In the genomic region with DNA sequence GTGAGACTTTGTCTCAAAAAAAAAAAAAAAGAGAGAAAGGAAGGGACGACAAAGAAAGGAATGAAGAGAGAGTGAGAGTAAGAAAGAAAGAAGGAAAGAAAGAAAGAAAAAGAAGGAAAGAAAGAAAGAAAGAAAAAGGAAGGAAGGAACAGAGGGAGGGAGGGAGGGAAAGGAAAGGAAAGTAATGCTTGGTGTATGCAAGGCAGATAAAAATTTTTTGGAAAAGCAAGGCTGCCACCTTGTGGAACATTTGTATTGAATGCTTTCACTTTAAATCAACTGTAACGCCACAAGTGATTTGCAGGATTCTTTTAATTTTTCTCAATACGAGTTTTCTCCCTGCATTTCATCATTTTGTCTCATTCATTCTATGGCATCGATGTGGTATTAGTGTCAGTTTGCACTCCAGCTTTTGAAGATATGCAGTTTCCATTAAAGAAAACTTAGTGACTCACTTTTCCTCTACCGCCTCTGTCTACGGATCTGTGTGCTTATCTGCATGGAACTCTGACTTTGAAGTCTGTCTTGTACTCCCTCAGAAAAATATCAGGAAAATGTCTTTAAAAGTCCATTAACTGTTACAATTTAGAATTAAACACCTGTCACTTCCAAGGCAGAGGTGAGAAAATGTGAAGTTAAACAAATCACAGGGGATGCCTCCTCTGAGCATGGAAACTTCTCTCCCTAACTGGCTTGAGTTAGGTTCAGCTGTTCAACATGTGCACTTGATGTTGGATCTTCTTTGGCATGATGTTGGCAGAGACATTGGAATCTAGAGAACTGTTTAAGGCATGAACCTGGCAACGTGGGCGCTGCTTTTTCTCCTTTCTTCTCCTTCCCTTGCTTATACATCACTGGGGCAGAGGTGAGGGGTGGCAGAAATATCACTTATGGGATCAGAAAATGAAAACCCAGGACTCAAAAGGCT, we compare ENCODE assay signal across 8 cellular contexts. TPM values are rescaled to one million over a fixed set of nuclear protein-coding genes. Genes with fewer than 3 reads are reported as not detected.
DNase-seq lines count a peak whose midpoint lies in the region; ATAC-seq, FAIRE-seq and TF ChIP-seq lines count a peak whose summit lies in the region.

No MANE protein-coding gene starts in this region.

- H3K36me3 ChIP-seq in HepG2 (replicated peaks in 1 of 2; ENCODE audit: control insufficient read depth in 1 of 2, insufficient read depth in 2 of 2, low read length in 2 of 2), result no peaks in the 10 kb centered on the region

- peak overlapping the region; percentile 56 for H3K4me2 ChIP-seq in HepG2 (ENCODE audit: low read depth, low read length)

- in situ Hi-C loops in HepG2 (cut with HindIII; ENCODE audit: extremely low pct_ligation_motif_present, low pct_unique_long_range_greater_than_20kb), result loop anchor here (5.0 kb wide), 2 partner anchors 137 to 182 kb away; no protein-coding TSS in a partner anchor

- no peak for TF ChIP-seq EP300 in HepG2 (IDR thresholded peaks at IDR 0.05; ENCODE audit: low read depth in 2 of 2, low read length in 2 of 2)
- TF ChIP-seq EP300 in HepG2 (CRISPR knock-in tag; IDR thresholded peaks at IDR 0.05; ENCODE audit: borderline replicate concordance), result no peak

- H3K9me3 ChIP-seq in HepG2 (ENCODE audit: low read length), result no peaks in the 10 kb centered on the region

- H3K27me3 Mint-ChIP-seq in T-helper 2 cell treated with Interferon-gamma antibody and Interleukin-4, amounts not matched to agents 5 μg/mL and 100 μg/mL, for 36 hours (ENCODE audit: low read depth), result peaks cover 5% of the 10 kb centered on the region
- peaks cover 13% of the 10 kb centered on the region for H3K27me3 Mint-ChIP-seq in stimulated activated naive CD8-positive, alpha-beta T cell treated with anti-CD3 and anti-CD28 coated beads, Interleukin-15, Interleukin-2, amounts not matched to agents 100 ng/mL and 50 ng/mL, for 24 hours

- CTCF ChIA-PET in HepG2 (lab: Yijun Ruan, JAX; ENCODE audit: low intra/inter-chr PET ratio, low total read pairs), result interaction anchor here (1.3 to 2.2 kb wide), 4 partner anchors 141 to 369 kb away, joined by 3 to 22 read pairs (median 6); no protein-coding TSS in a partner anchor

- WGBS in HepG2 (ENCODE audit: low lambda C conversion rate), result 3% methylated on average over 8 of the region's 8 CpGs

- H3K79me2 ChIP-seq in HepG2 (ENCODE audit: insufficient read depth, low read length), result no peaks in the 10 kb centered on the region

- peak; percentile 85 for FAIRE-seq in HepG2 (lab: Jason Lieb, UNC)

- no peaks in the 10 kb centered on the region for H3K36me3 Mint-ChIP-seq in T-helper 2 cell treated with Interferon-gamma antibody and Interleukin-4, amounts not matched to agents 5 μg/mL and 100 μg/mL, for 36 hours (ENCODE audit: low read depth)
- no peaks in the 10 kb centered on the region for H3K36me3 Mint-ChIP-seq in stimulated activated naive CD8-positive, alpha-beta T cell treated with anti-CD3 and anti-CD28 coated beads, Interleukin-15, Interleukin-2, amounts not matched to agents 100 ng/mL and 50 ng/mL, for 24 hours (ENCODE audit: low read depth)

- peak overlapping the region; percentile 22 for H3K27ac Mint-ChIP-seq in T-helper 2 cell treated with Interferon-gamma antibody and Interleukin-4, amounts not matched to agents 5 μg/mL and 100 μg/mL, for 36 hours
- no peak overlapping the region for H3K27ac Mint-ChIP-seq in stimulated activated naive CD8-positive, alpha-beta T cell treated with anti-CD3 and anti-CD28 coated beads, Interleukin-15, Interleukin-2, amounts not matched to agents 100 ng/mL and 50 ng/mL, for 24 hours

- TF ChIP-seq POLR2A in HepG2 (IDR thresholded peaks at IDR 0.05; ENCODE audit: insufficient read depth in 1 of 2, low read depth in 2 of 2, low read length in 2 of 2), result no peak

- DNase-seq in AG08396 (ENCODE audit: low spot score) (peak; percentile 41), NCI-H1694 (lab: John Stamatoyannopoulos, UW) (peak; percentile 72), coronary artery (ENCODE audit: low spot score) (no peak), HepG2 (ENCODE audit: low spot score) (peak; percentile 72)
- DNase-seq in T-helper 2 cell treated with Interferon-gamma antibody and Interleukin-4, amounts not matched to agents 5 μg/mL and 100 μg/mL, for 36 hours (ENCODE audit: low spot score), result no peak

- TF ChIP-seq CTCF in GM12875 (IDR thresholded peaks at IDR 0.05; ENCODE audit: borderline replicate concordance, insufficient read depth, low read depth, low read length), result peak; percentile 23; the same call in 1 of the 2 replicates
- peak; percentile 49 for TF ChIP-seq CTCF in coronary artery (IDR thresholded peaks at IDR 0.05)
- TF ChIP-seq CTCF in HepG2 (CRISPR knock-in tag; IDR thresholded peaks at IDR 0.05), result peak; percentile 72

- H3K9ac ChIP-seq in HepG2 (ENCODE audit: insufficient read depth, low read depth, low read length), result 0 out of 2 replicates have a peak overlapping the region, but pooled peaks have one; percentile 2

- H3K9me3 Mint-ChIP-seq in T-helper 2 cell treated with Interferon-gamma antibody and Interleukin-4, amounts not matched to agents 5 μg/mL and 100 μg/mL, for 36 hours, result no peaks in the 10 kb centered on the region
- no peaks in the 10 kb centered on the region for H3K9me3 Mint-ChIP-seq in stimulated activated naive CD8-positive, alpha-beta T cell treated with anti-CD3 and anti-CD28 coated beads, Interleukin-15, Interleukin-2, amounts not matched to agents 100 ng/mL and 50 ng/mL, for 24 hours

- peak overlapping the region; percentile 23 for H3K4me3 Mint-ChIP-seq in T-helper 2 cell treated with Interferon-gamma antibody and Interleukin-4, amounts not matched to agents 5 μg/mL and 100 μg/mL, for 36 hours
- peak overlapping the region; percentile 21 for H3K4me3 Mint-ChIP-seq in stimulated activated naive CD8-positive, alpha-beta T cell treated with anti-CD3 and anti-CD28 coated beads, Interleukin-15, Interleukin-2, amounts not matched to agents 100 ng/mL and 50 ng/mL, for 24 hours

- no peaks in the 10 kb centered on the region for H4K20me1 ChIP-seq in HepG2 (ENCODE audit: insufficient read depth, low read length)

- intact Hi-C loops in HepG2 (cut with micrococcal nuclease; ENCODE audit: unreplicated experiment), result loop anchor here (1.0 to 5.0 kb wide), 6 partner anchors 77 to 456 kb away; no protein-coding TSS in a partner anchor

- no peaks in the 10 kb centered on the region for H3K27me3 ChIP-seq in HepG2 (ENCODE audit: control insufficient read depth in 1 of 2, insufficient read depth in 2 of 2, low read length in 2 of 2)

- peaks cover 8% of the 10 kb centered on the region for H3K4me1 Mint-ChIP-seq in T-helper 2 cell treated with Interferon-gamma antibody and Interleukin-4, amounts not matched to agents 5 μg/mL and 100 μg/mL, for 36 hours (ENCODE audit: low read depth)
- peaks cover 10% of the 10 kb centered on the region for H3K4me1 Mint-ChIP-seq in stimulated activated naive CD8-positive, alpha-beta T cell treated with anti-CD3 and anti-CD28 coated beads, Interleukin-15, Interleukin-2, amounts not matched to agents 100 ng/mL and 50 ng/mL, for 24 hours (ENCODE audit: low read depth)

- ATAC-seq in HepG2 (peak; percentile 69), HG03460 (IDR thresholded peaks at IDR 0.05; ENCODE audit: unreplicated experiment) (no peak)

- peaks cover 26% of the 10 kb centered on the region; the same call in 1 of the 2 replicates for H3K4me1 ChIP-seq in HepG2 (ENCODE audit: insufficient read depth, low read length)

- POLR2A ChIA-PET in HepG2 (lab: Yijun Ruan, JAX), result no interaction called here

- H2AFZ ChIP-seq in HepG2 (ENCODE audit: low read length), result peak overlapping the region; percentile 42

- H3K4me3 ChIP-seq in GM12875 (ENCODE audit: low read depth, low read length) (no peak overlapping the region), coronary artery (peak overlapping the region; percentile 40), HepG2 (replicated peaks in 1 of 3; ENCODE audit: insufficient read depth in 1 of 3, low read depth in 2 of 3, low read length in 3 of 3) (peak overlapping the region in 2 of 3 experiments; percentile 4 to 8; a peak in 2 of 6 replicates)

- H3K27ac ChIP-seq in coronary artery (no peak overlapping the region), HepG2 (ENCODE audit: extremely low read length, insufficient read depth, low read length) (no peak overlapping the region)

- peak; percentile 43; the same call in 1 of the 2 replicates for TF ChIP-seq RAD21 in HepG2 (CRISPR knock-in tag; IDR thresholded peaks at IDR 0.05)

- no TSS peak for BruUV-seq in HepG2 (replicated peaks; lab: Mats Ljungman, UMichigan)

TF ChIP-seq in HepG2, 621 proteins besides CTCF, POLR2A, EP300 and RAD21 (continues in another document):
- TF ChIP-seq ZNF850 (CRISPR knock-in tag; conservative IDR thresholded peaks at IDR 0.05) (no peak), JARID2 (CRISPR knock-in tag; IDR thresholded peaks at IDR 0.05; ENCODE audit: insufficient replicate concordance) (no peak), STAG1 (CRISPR knock-in tag; IDR thresholded peaks at IDR 0.05) (peak; percentile 84), MIER3 (CRISPR knock-in tag; IDR thresholded peaks at IDR 0.05; ENCODE audit: borderline replicate concordance) (no peak), SIN3B (IDR thresholded peaks at IDR 0.05; ENCODE audit: low read length) (no peak)

RNA-seq across cellular contexts. Expression of a gene that starts 20.0 kb away (rescaled TPM):
- total RNA-seq in HepG2 (2016; rRNA removed; fragmentation: Illumina TruSeq; extraction: Trizol), result 58.0 and 59.9 TPM in 2 replicates
- 33.6 and 37.9 TPM in 2 replicates for total RNA-seq in HepG2 (2016; cell fraction: cytosol; rRNA removed; fragmentation: Illumina TruSeq; extraction: Trizol; ENCODE audit: low read depth)
- total RNA-seq in HepG2 (2016; cell fraction: insoluble cytoplasmic fraction; rRNA removed; fragmentation: Illumina TruSeq; extraction: Trizol), result 58.2 and 61.9 TPM in 2 replicates
- 31.4 and 36.7 TPM in 2 replicates for total RNA-seq in HepG2 (2016; cell fraction: membrane; rRNA removed; fragmentation: Illumina TruSeq; extraction: Trizol)
- total RNA-seq in HepG2 (2016; cell fraction: nucleus; rRNA removed; fragmentation: Illumina TruSeq; extraction: Trizol), result 54.0 and 61.7 TPM in 2 replicates
- 15.0 and 19.9 TPM in 2 replicates for polyA plus RNA-seq in HepG2 (2011; rRNA removed)
- polyA plus RNA-seq in HepG2 (2011; cell fraction: cytosol; rRNA removed), result 9.9 and 13.4 TPM in 2 replicates
- polyA plus RNA-seq in HepG2 (2011; cell fraction: nucleus; rRNA removed), result 4.2 and 5.2 TPM in 2 replicates
- polyA plus RNA-seq in HepG2 (2012), result 16.4 and 27.7 TPM in 2 replicates
- 3.6 and 5.0 TPM in 2 replicates for polyA plus RNA-seq in HepG2 (2016; cell fraction: cytosol; fragmentation: Illumina TruSeq; extraction: Trizol; ENCODE audit: low read depth)
- polyA plus RNA-seq in HepG2 (2016; cell fraction: insoluble cytoplasmic fraction; fragmentation: Illumina TruSeq; extraction: Trizol; ENCODE audit: low read depth), result 37.0 and 38.2 TPM in 2 replicates
- polyA plus RNA-seq in HepG2 (2016; cell fraction: membrane; fragmentation: Illumina TruSeq; extraction: Trizol; ENCODE audit: low read depth), result 13.9 and 14.8 TPM in 2 replicates
- 45.0 and 50.6 TPM in 2 replicates for polyA plus RNA-seq in HepG2 (2016; cell fraction: nucleus; fragmentation: Illumina TruSeq; extraction: Trizol; ENCODE audit: insufficient read depth, low read depth)
- 21.3 and 30.0 TPM in 2 replicates for polyA minus RNA-seq in HepG2 (2011; rRNA and poly(A)+ RNA removed; ENCODE audit: low replicate concordance)
- polyA minus RNA-seq in HepG2 (2011; cell fraction: cytosol; rRNA and poly(A)+ RNA removed), result 29.9 and 32.9 TPM in 2 replicates
- 19.7 and 20.3 TPM in 2 replicates for polyA minus RNA-seq in HepG2 (2011; cell fraction: nucleus; rRNA and poly(A)+ RNA removed)

Comparison
In these comparisons a context has a peak if more than half of its experiments do, and no peak if none do; other contexts are left out.
1. DNase-seq: peak in AG08396 (single experiment), NCI-H1694 (single experiment) and HepG2 (single experiment); none in T-helper 2 cell treated with Interferon-gamma antibody and Interleukin-4, amounts not matched to agents 5 μg/mL and 100 μg/mL, for 36 hours (single experiment) and coronary artery (single experiment).
2. Peak in every context shown above with its lines, with median percentiles within 50 percentile points of each other: CTCF ChIP-seq.